In genomic region chr5:98158440-98158839, GRCh38 we compare ENCODE assay signal across 28 cellular contexts.
"Had no signal": no experiment of that assay in that cellular context is flagged by ENCODE, and none has a peak within 500 bp of the region (broad histone marks: within the 10 kb centered on the region; RNA-seq: fewer than 3 reads in every experiment).

No MANE protein-coding gene starts in this region.

- DNase-seq: colonic mucosa; cortex of kidney; dermis blood vessel endothelial cell; dorsolateral prefrontal cortex; effector CD4-positive, alpha-beta T cell; effector CD8-positive, alpha-beta T cell; effector memory CD4-positive, alpha-beta T cell; effector memory CD8-positive, alpha-beta T cell; endodermal cell; erythroblast; esophagus squamous epithelium; foreskin fibroblast; foreskin keratinocyte; foreskin melanocyte; gastrocnemius medialis; glutamatergic neuron; head of caudate nucleus; heart left ventricle; heart right ventricle had no signal

- H3K4me3 ChIP-seq: colonic mucosa, coronary artery, dorsolateral prefrontal cortex, esophagus muscularis mucosa, esophagus squamous epithelium, gastrocnemius medialis, gastroesophageal sphincter, heart left ventricle, heart right ventricle had no signal

- H3K36me3 ChIP-seq: colonic mucosa, esophagus muscularis mucosa, esophagus squamous epithelium, gastrocnemius medialis, gastroesophageal sphincter, heart left ventricle, heart right ventricle had no signal

- H3K27me3 ChIP-seq: colonic mucosa, esophagus muscularis mucosa, esophagus squamous epithelium, foreskin keratinocyte, gastrocnemius medialis, gastroesophageal sphincter, heart left ventricle, heart right ventricle had no signal

- H3K4me1 ChIP-seq: colonic mucosa, esophagus muscularis mucosa, esophagus squamous epithelium, foreskin keratinocyte, gastrocnemius medialis, gastroesophageal sphincter, heart left ventricle, heart right ventricle had no signal

- H3K27ac ChIP-seq: colonic mucosa, coronary artery, dorsolateral prefrontal cortex, epithelial cell of prostate, esophagus muscularis mucosa, esophagus squamous epithelium, foreskin keratinocyte, gastrocnemius medialis, gastroesophageal sphincter, heart left ventricle, heart right ventricle had no signal

- H3K9me3 ChIP-seq: colonic mucosa, esophagus muscularis mucosa, esophagus squamous epithelium, gastrocnemius medialis, gastroesophageal sphincter had no signal

- ATAC-seq: effector memory CD8-positive, alpha-beta T cell; esophagus mucosa; foreskin keratinocyte; gastrocnemius medialis; gastroesophageal sphincter; heart left ventricle; heart right ventricle had no signal

- FAIRE-seq: colon, endometrium, endothelial cell of umbilical vein, frontal cortex had no signal
